29 cellular contexts compared by ENCODE assay signal in genomic region chr22:46461566-46462180, GRCh38.
"Had no signal": no experiment of that assay in that cellular context is flagged by ENCODE, and none has a peak within 500 bp of the region (broad histone marks: within the 10 kb centered on the region; RNA-seq: fewer than 3 reads in every experiment).

No MANE protein-coding gene starts in this region.

- H3K4me1 Mint-ChIP-seq: activated naive CD4-positive, alpha-beta T cell treated with anti-CD3 and anti-CD28 coated beads, Interleukin-2, amount 10 ng/mL, durations not matched to agents 7 days and 5 days; activated naive CD8-positive, alpha-beta T cell treated with anti-CD3 and anti-CD28 coated beads, Interleukin-2, amount 10 ng/mL, durations not matched to agents 7 days and 5 days had no signal

- H3K27me3 Mint-ChIP-seq: activated naive CD4-positive, alpha-beta T cell treated with anti-CD3 and anti-CD28 coated beads, Interleukin-2, amount 10 ng/mL, durations not matched to agents 7 days and 5 days; activated naive CD8-positive, alpha-beta T cell treated with anti-CD3 and anti-CD28 coated beads, Interleukin-2, amount 10 ng/mL, durations not matched to agents 7 days and 5 days had no signal

- H3K9me3 Mint-ChIP-seq: activated naive CD4-positive, alpha-beta T cell treated with anti-CD3 and anti-CD28 coated beads, Interleukin-2, amount 10 ng/mL, durations not matched to agents 7 days and 5 days; activated naive CD8-positive, alpha-beta T cell treated with anti-CD3 and anti-CD28 coated beads, Interleukin-2, amount 10 ng/mL, durations not matched to agents 7 days and 5 days; activated T-helper 1 cell treated with anti-CD3 and anti-CD28 coated beads, Interleukin-12 subunit alpha, Interleukin-12 subunit beta, Interleukin-2, Interleukin-4 antibody, amounts not matched to agents 30 ng/mL and 10 ng/mL and 1 ng/mL, durations not matched to agents 14 hours and 24 hours and 36 hours; nephron; stimulated activated naive B cell treated with anti-CD40 and anti-IgM and Interleukin-4, amounts not matched to agents 10 μg/mL and 1 μg/mL and 100 μg/mL, for 72 hours had no signal

- DNase-seq: activated CD4-positive, alpha-beta T cell treated with anti-CD3 and anti-CD28 coated beads for 48 hours; activated CD4-positive, alpha-beta T cell treated with anti-CD3 and anti-CD28 coated beads, Interleukin-2, amount 50 U/mL, for 48 hours; activated CD8-positive, alpha-beta memory T cell treated with anti-CD3 and anti-CD28 coated beads for 24 hours; activated gamma-delta T cell; activated naive CD4-positive, alpha-beta T cell treated with anti-CD3 and anti-CD28 coated beads, Interleukin-2, amount 10 ng/mL, durations not matched to agents 7 days and 5 days; activated naive CD8-positive, alpha-beta T cell treated with anti-CD3 and anti-CD28 coated beads, Interleukin-2, amount 10 ng/mL, durations not matched to agents 7 days and 5 days; activated T-cell treated with anti-CD3 and anti-CD28 coated beads, Interleukin-2, amount 50 U/mL, for 1 hour; caudate nucleus; lower lobe of right lung; mesenchymal stem cell; pancreas; retina; stimulated activated CD4-positive, alpha-beta T cell treated with anti-CD3 and anti-CD28 coated beads, Interleukin-15, amount 100 ng/mL, for 24 hours; stimulated activated CD4-positive, alpha-beta T cell treated with anti-CD3 and anti-CD28 coated beads, Interleukin-2, amount 100 ng/mL, for 24 hours; stimulated activated naive B cell treated with anti-CD40 and anti-IgM and Interleukin-4, amounts not matched to agents 10 μg/mL and 1 μg/mL and 100 μg/mL, for 72 hours; SW 1271; T-helper 17 cell; T1000; WERI-Rb-1 had no signal

- H3K36me3 ChIP-seq: heart left ventricle, lower lobe of right lung, pancreas, prostate gland, tibial nerve, vagina, WERI-Rb-1 had no signal

- H3K27ac ChIP-seq: heart left ventricle, left lung, lower lobe of right lung, pancreas, prostate gland, tibial nerve, vagina, WERI-Rb-1 had no signal

- H3K9me3 ChIP-seq: heart left ventricle, left lung, lower lobe of right lung, pancreas, prostate gland, tibial nerve, vagina had no signal

- H3K4me3 Mint-ChIP-seq: activated naive CD4-positive, alpha-beta T cell treated with anti-CD3 and anti-CD28 coated beads, Interleukin-2, amount 10 ng/mL, durations not matched to agents 7 days and 5 days; activated naive CD8-positive, alpha-beta T cell treated with anti-CD3 and anti-CD28 coated beads, Interleukin-2, amount 10 ng/mL, durations not matched to agents 7 days and 5 days; activated T-helper 1 cell treated with anti-CD3 and anti-CD28 coated beads, Interleukin-12 subunit alpha, Interleukin-12 subunit beta, Interleukin-2, Interleukin-4 antibody, amounts not matched to agents 30 ng/mL and 10 ng/mL and 1 ng/mL, durations not matched to agents 14 hours and 24 hours and 36 hours; nephron; stimulated activated naive B cell treated with anti-CD40 and anti-IgM and Interleukin-4, amounts not matched to agents 10 μg/mL and 1 μg/mL and 100 μg/mL, for 72 hours; T-helper 17 cell had no signal

- H3K27ac Mint-ChIP-seq: activated naive CD4-positive, alpha-beta T cell treated with anti-CD3 and anti-CD28 coated beads, Interleukin-2, amount 10 ng/mL, durations not matched to agents 7 days and 5 days; activated naive CD8-positive, alpha-beta T cell treated with anti-CD3 and anti-CD28 coated beads, Interleukin-2, amount 10 ng/mL, durations not matched to agents 7 days and 5 days; activated T-helper 1 cell treated with anti-CD3 and anti-CD28 coated beads, Interleukin-12 subunit alpha, Interleukin-12 subunit beta, Interleukin-2, Interleukin-4 antibody, amounts not matched to agents 30 ng/mL and 10 ng/mL and 1 ng/mL, durations not matched to agents 14 hours and 24 hours and 36 hours; T-helper 17 cell had no signal

- H3K27me3 ChIP-seq: heart left ventricle, pancreas, vagina had no signal

- H3K4me1 ChIP-seq: pancreas, prostate gland, tibial nerve had no signal

- ATAC-seq: activated CD4-positive, CD25-positive, alpha-beta regulatory T cell treated with anti-CD3 and anti-CD28 coated beads, Interleukin-2, amount 50 U/mL, for 24 hours; heart left ventricle; left lung; lower lobe of right lung; pancreas; sciatic nerve; stimulated activated naive B cell treated with anti-CD40 and anti-IgM and Interleukin-4, amounts not matched to agents 10 μg/mL and 1 μg/mL and 100 μg/mL, for 72 hours; T-helper 17 cell had no signal

- H3K4me3 ChIP-seq: heart left ventricle, left lung, lower lobe of right lung, pancreas, prostate gland, skin epidermis, tibial nerve, vagina had no signal

- H3K36me3 Mint-ChIP-seq: activated naive CD4-positive, alpha-beta T cell treated with anti-CD3 and anti-CD28 coated beads, Interleukin-2, amount 10 ng/mL, durations not matched to agents 7 days and 5 days; activated naive CD8-positive, alpha-beta T cell treated with anti-CD3 and anti-CD28 coated beads, Interleukin-2, amount 10 ng/mL, durations not matched to agents 7 days and 5 days; stimulated activated naive B cell treated with anti-CD40 and anti-IgM and Interleukin-4, amounts not matched to agents 10 μg/mL and 1 μg/mL and 100 μg/mL, for 72 hours had no signal
